Comparison of ENCODE assay signal across 8 cellular contexts in genomic region chr17:64781394-64781793, GRCh38.
A peak's percentile ranks its signal among the peaks of the same experiment; 100 is the strongest.
DNase-seq lines count a peak whose midpoint lies in the region; ATAC-seq and TF ChIP-seq lines count a peak whose summit lies in the region.

No MANE protein-coding gene starts in this region.

- H3K4me3 Mint-ChIP-seq in Caco-2 (ENCODE audit: unreplicated experiment), result peak overlapping the region; percentile 74

- H3K23ac ChIP-seq in trophoblast cell (ENCODE audit: low read length), result no peak overlapping the region

- H2BK12ac ChIP-seq in trophoblast cell (ENCODE audit: low read length), result no peak overlapping the region

- H3K9me2 ChIP-seq in Loucy (replicated peaks; ENCODE audit: low read depth, low read length), result no peaks in the 10 kb centered on the region

- H4K12ac ChIP-seq in trophoblast cell (ENCODE audit: low read depth, low read length), result peak overlapping the region; percentile 9

- H3K9ac ChIP-seq in Loucy (ENCODE audit: low read depth, low read length, poor library complexity, severe bottlenecking) (peak overlapping the region; percentile 89), trophoblast cell (ENCODE audit: low read length) (no peak overlapping the region)

- H3K4me3 ChIP-seq in Caco-2 (ENCODE audit: low read depth, low read length) (peak overlapping the region; percentile 50), Loucy (ENCODE audit: low read length, poor library complexity, severe bottlenecking) (peak overlapping the region; percentile 85), trophoblast cell (ENCODE audit: low read depth, low read length) (peak overlapping the region; percentile 74)

- no peak overlapping the region for H3K27ac Mint-ChIP-seq in Caco-2 (ENCODE audit: unreplicated experiment)

- TF ChIP-seq CTCF in Caco-2 (IDR thresholded peaks at IDR 0.05; ENCODE audit: insufficient read depth in 1 of 2, low read depth in 1 of 2, low read length in 1 of 2, severe bottlenecking in 1 of 2, unreplicated experiment in 1 of 2) (no peak), Loucy (conservative IDR thresholded peaks at IDR 0.05; ENCODE audit: low read length) (no peak), foreskin keratinocyte (conservative IDR thresholded peaks at IDR 0.05) (no peak)

- H3K27me3 Mint-ChIP-seq in Caco-2 (ENCODE audit: insufficient read depth, unreplicated experiment), result no peaks in the 10 kb centered on the region

- H3K9me3 Mint-ChIP-seq in Caco-2 (ENCODE audit: unreplicated experiment), result no peaks in the 10 kb centered on the region

- no peak for DNase-seq in Caco-2
- peak; percentile 35 for DNase-seq in activated T-cell treated with anti-CD3 and anti-CD28 coated beads for 24 hours (ENCODE audit: low read depth)
- DNase-seq in foreskin keratinocyte, result no peak
- peak in 1 of 2 donors; percentile 54 for DNase-seq in trophoblast cell
- DNase-seq in T1000 (lab: John Stamatoyannopoulos, UW), result no peak

- peaks cover 24% of the 10 kb centered on the region for H3K79me2 ChIP-seq in Loucy (ENCODE audit: insufficient read depth, low read length)
- peaks cover 9% of the 10 kb centered on the region for H3K79me2 ChIP-seq in trophoblast cell (ENCODE audit: control insufficient read depth, insufficient read depth, low read length, poor library complexity)

- no peaks in the 10 kb centered on the region for H3K27me3 ChIP-seq in Caco-2 (replicated peaks; ENCODE audit: control insufficient read depth, insufficient read depth, low read length)
- H3K27me3 ChIP-seq in Loucy (ENCODE audit: insufficient read depth, low read length, poor library complexity, severe bottlenecking), result no peaks in the 10 kb centered on the region
- peaks cover 21% of the 10 kb centered on the region for H3K27me3 ChIP-seq in foreskin keratinocyte
- H3K27me3 ChIP-seq in trophoblast cell (ENCODE audit: insufficient read depth, low read length), result peaks cover 14% of the 10 kb centered on the region

- peak overlapping the region; percentile 78 for H4K8ac ChIP-seq in trophoblast cell (ENCODE audit: low read depth, low read length)

- H3K4ac ChIP-seq in trophoblast cell (ENCODE audit: low read depth, low read length), result no peak overlapping the region

- POLR2A ChIA-PET in Caco-2 (lab: Charles Lee), result interaction anchor here (0.6 kb wide), 1 partner anchor 54 kb away, joined by 6 read pairs; no protein-coding TSS in a partner anchor

- no peak overlapping the region for H3K27ac ChIP-seq in foreskin keratinocyte
- peak overlapping the region; percentile 33 for H3K27ac ChIP-seq in trophoblast cell (ENCODE audit: low read depth, low read length)

- H3F3A ChIP-seq in Loucy (ENCODE audit: low read depth), result no peaks in the 10 kb centered on the region

- peak overlapping the region; percentile 6 for H3K14ac ChIP-seq in trophoblast cell (ENCODE audit: low read length)

- no CpG with 5 or more reads among the region's 40 CpGs for WGBS in trophoblast cell (ENCODE audit: extremely low coverage, insufficient coverage, insufficient read length)

- H3K36me3 ChIP-seq in Caco-2 (ENCODE audit: control insufficient read depth, insufficient read depth, low read length), result peaks cover 2% of the 10 kb centered on the region; the same call in 1 of the 2 replicates
- H3K36me3 ChIP-seq in Loucy (ENCODE audit: insufficient read depth, low read length), result peaks cover 7% of the 10 kb centered on the region; the same call in 1 of the 2 replicates
- peaks cover 10 to 14% of the 10 kb centered on the region in 2 experiments for H3K36me3 ChIP-seq in trophoblast cell (ENCODE audit: control insufficient read depth in 1 of 2, insufficient read depth in 2 of 2, low read length in 2 of 2)

- H3K18ac ChIP-seq in trophoblast cell (ENCODE audit: low read length), result no peak overlapping the region

- CTCF ChIA-PET in Caco-2 (lab: Charles Lee), result no interaction called here

- H3K79me1 ChIP-seq in trophoblast cell (ENCODE audit: low read length), result peaks cover 32% of the 10 kb centered on the region

- peak overlapping the region; percentile 86 for H3K4me2 ChIP-seq in Loucy (ENCODE audit: low read depth, low read length, poor library complexity, severe bottlenecking)
- peak overlapping the region; percentile 100 for H3K4me2 ChIP-seq in trophoblast cell (ENCODE audit: low read length)

- BruUV-seq in Caco-2 (replicated peaks; lab: Mats Ljungman, UMichigan), result no TSS peak

- H3K36me3 Mint-ChIP-seq in Caco-2 (ENCODE audit: insufficient read depth, unreplicated experiment), result peaks cover 9% of the 10 kb centered on the region

- H2AFZ ChIP-seq in Loucy (ENCODE audit: low read length) (0 out of 2 replicates have a peak overlapping the region, but pooled peaks have one; percentile 55), trophoblast cell (ENCODE audit: insufficient read depth, low read length, poor library complexity) (peak overlapping the region; percentile 20)

- no peaks in the 10 kb centered on the region for H4K20me1 ChIP-seq in Loucy (ENCODE audit: insufficient read depth, low read length, poor library complexity, severe bottlenecking)

- H4K91ac ChIP-seq in trophoblast cell (ENCODE audit: low read depth, low read length), result peak overlapping the region; percentile 88

- no peaks in the 10 kb centered on the region for H3K9me3 ChIP-seq in Caco-2
- H3K9me3 ChIP-seq in Loucy (ENCODE audit: insufficient read depth, low read depth, low read length), result no peaks in the 10 kb centered on the region
- peaks cover 7% of the 10 kb centered on the region for H3K9me3 ChIP-seq in trophoblast cell (ENCODE audit: insufficient read depth, low read depth, low read length)

- ATAC-seq in foreskin keratinocyte (peak; percentile 8), HG02588 (IDR thresholded peaks at IDR 0.05; ENCODE audit: unreplicated experiment) (no peak), GM19463 (IDR thresholded peaks at IDR 0.05; ENCODE audit: unreplicated experiment) (no peak)

- peaks cover 7% of the 10 kb centered on the region for H3K4me1 Mint-ChIP-seq in Caco-2 (ENCODE audit: low read depth, unreplicated experiment)

- H2AK5ac ChIP-seq in trophoblast cell (ENCODE audit: low read length), result no peak overlapping the region

- H2BK5ac ChIP-seq in trophoblast cell (ENCODE audit: low read depth, low read length, poor library complexity), result peak overlapping the region; percentile 32

- H2BK120ac ChIP-seq in trophoblast cell (ENCODE audit: insufficient read depth, low read length, poor library complexity), result peak overlapping the region; percentile 20

- H3K4me1 ChIP-seq in Caco-2, result no peaks in the 10 kb centered on the region
- H3K4me1 ChIP-seq in Loucy (ENCODE audit: insufficient read depth, low read length, poor library complexity, severe bottlenecking), result peaks cover 26% of the 10 kb centered on the region
- H3K4me1 ChIP-seq in foreskin keratinocyte, result no peaks in the 10 kb centered on the region
- H3K4me1 ChIP-seq in trophoblast cell (ENCODE audit: control insufficient read depth in 1 of 2, insufficient read depth in 2 of 2, low read length in 2 of 2), result peaks cover 27 to 37% of the 10 kb centered on the region in 2 experiments

- intact Hi-C loops in Caco-2 (cut with micrococcal nuclease; ENCODE audit: unreplicated experiment), result no loop called here
